9 cellular contexts compared by ENCODE assay signal in genomic region chr19:19372656-19373416, GRCh38. TPM values are rescaled to one million over a fixed set of nuclear protein-coding genes. Genes with fewer than 3 reads are reported as not detected.
A peak's percentile ranks its signal among the peaks of the same experiment; 100 is the strongest.
DNase-seq lines count a peak whose midpoint lies in the region; ATAC-seq and TF ChIP-seq lines count a peak whose summit lies in the region.
"Had no signal": no experiment of that assay in that cellular context is flagged by ENCODE, and none has a peak within 500 bp of the region (broad histone marks: within the 10 kb centered on the region; RNA-seq: fewer than 3 reads in every experiment).

No MANE protein-coding gene starts in this region.

- ATAC-seq in activated T-helper 17 cell treated with anti-CD3 and anti-CD28 coated beads, Interleukin-2, amount 50 U/mL, for 72 hours (replicated peaks): peak; percentile 100
- no peak for ATAC-seq in GM21717 (IDR thresholded peaks at IDR 0.05; ENCODE audit: unreplicated experiment)

- H3K4me1 ChIP-seq in HEK293 (ENCODE audit: control insufficient read depth, insufficient read depth, low read length): peaks cover 4% of the 10 kb centered on the region; the same call in 1 of the 2 replicates
- H3K4me1 ChIP-seq in right atrium auricular region: peaks cover 0 to 15% of the 10 kb centered on the region in 2 donors

- CTCF ChIA-PET in HEK293 (lab: Yijun Ruan, JAX): interaction anchor here (0.6 to 1.1 kb wide), 2 partner anchors 118 to 519 kb away, joined by 3 to 9 read pairs; no protein-coding TSS in a partner anchor

- peaks cover 4% of the 10 kb centered on the region for H3K4me1 Mint-ChIP-seq in activated T-helper 17 cell treated with anti-CD3 and anti-CD28 coated beads, Interleukin-2, amount 50 U/mL, for 72 hours

- no peaks in the 10 kb centered on the region for H3K9me3 Mint-ChIP-seq in activated T-helper 17 cell treated with anti-CD3 and anti-CD28 coated beads, Interleukin-2, amount 50 U/mL, for 72 hours

- H3K27me3 Mint-ChIP-seq in activated T-helper 17 cell treated with anti-CD3 and anti-CD28 coated beads, Interleukin-2, amount 50 U/mL, for 72 hours: no peaks in the 10 kb centered on the region

- H3K27ac ChIP-seq in HEK293 (ENCODE audit: extremely low read depth, low read depth, low read length): no peak overlapping the region
- peak overlapping the region; percentile 48 to 82 for H3K27ac ChIP-seq in right atrium auricular region
- H3K27ac ChIP-seq: cardiac muscle cell had no signal

- TF ChIP-seq CTCF in HEK293 (tag by site-specific recombination; IDR thresholded peaks at IDR 0.05): no peak
- no peak for TF ChIP-seq CTCF in right atrium auricular region (IDR thresholded peaks at IDR 0.05)

- DNase-seq in SIG-M5 treated with dmso at 0.1 percent for 504 hours (lab: John Stamatoyannopoulos, UW; ENCODE audit: unreplicated experiment) (peak; percentile 87), SIG-M5 (lab: John Stamatoyannopoulos, UW) (no peak), NCI-H226 (peak; percentile 22), right atrium auricular region (ENCODE audit: low spot score) (peak; percentile 73)
- DNase-seq in stimulated activated naive CD4-positive, alpha-beta T cell treated with Interleukin-2 at 50 U/mL for 16 hours (lab: John Stamatoyannopoulos, UW): peak; percentile 22

- no peak overlapping the region for H3K4me3 ChIP-seq in HEK293 (ENCODE audit: low read depth, low read length)
- H3K4me3 ChIP-seq in right atrium auricular region: no peak overlapping the region
- H3K4me3 ChIP-seq: cardiac muscle cell had no signal

- H3K27me3 ChIP-seq in right atrium auricular region: no peaks in the 10 kb centered on the region
- H3K27me3 ChIP-seq: cardiac muscle cell had no signal

- peak overlapping the region; percentile 78 for H3K4me3 Mint-ChIP-seq in activated T-helper 17 cell treated with anti-CD3 and anti-CD28 coated beads, Interleukin-2, amount 50 U/mL, for 72 hours

- H3K9me3 ChIP-seq in HEK293 (ENCODE audit: control insufficient read depth, insufficient read depth, low read depth, low read length): no peaks in the 10 kb centered on the region
- H3K9me3 ChIP-seq in right atrium auricular region: no peaks in the 10 kb centered on the region

- H3K27ac Mint-ChIP-seq in activated T-helper 17 cell treated with anti-CD3 and anti-CD28 coated beads, Interleukin-2, amount 50 U/mL, for 72 hours: peak overlapping the region; percentile 91

- POLR2A ChIA-PET in HEK293 (lab: Yijun Ruan, JAX): interaction anchor here (0.7 kb wide), 1 partner anchor 8 kb away, joined by 3 read pairs; no protein-coding TSS in a partner anchor

- H3K36me3 Mint-ChIP-seq in activated T-helper 17 cell treated with anti-CD3 and anti-CD28 coated beads, Interleukin-2, amount 50 U/mL, for 72 hours (ENCODE audit: low read depth): no peaks in the 10 kb centered on the region

- no peaks in the 10 kb centered on the region for H3K36me3 ChIP-seq in HEK293 (ENCODE audit: control insufficient read depth in 2 of 2, insufficient read depth in 1 of 2, low read length in 2 of 2)
- no peaks in the 10 kb centered on the region for H3K36me3 ChIP-seq in right atrium auricular region
- H3K36me3 ChIP-seq: cardiac muscle cell had no signal

TF ChIP-seq in HEK293, 187 proteins besides CTCF, POLR2A, EP300 and RAD21:
- TF ChIP-seq ZNF660 (tag by site-specific recombination; IDR thresholded peaks at IDR 0.05) (no peak), PRDM4 (tag by site-specific recombination; IDR thresholded peaks at IDR 0.05) (peak; percentile 14; the same call in 1 of the 2 replicates), AEBP2 (tag by site-specific recombination; IDR thresholded peaks at IDR 0.05; ENCODE audit: borderline replicate concordance) (no peak), KLF16 (tag by site-specific recombination; IDR thresholded peaks at IDR 0.05) (no peak)
TF ChIP-seq in HEK293: peak in this region for 1.

RNA-seq across cellular contexts. Expression of gene GATAD2A, which starts 32.6 kb away (rescaled TPM):
- total RNA-seq in activated T-helper 17 cell treated with anti-CD3 and anti-CD28 coated beads, Interleukin-2, amount 50 U/mL, for 72 hours: 100 to 1,000 TPM in 1 of 2 donors, 10 to 100 TPM in 1; 88.0 to 160 TPM
- 10 to 100 TPM; 27.7 to 32.9 TPM for total RNA-seq in right atrium auricular region

RNA-seq across cellular contexts. Expression of gene MAU2, which starts 52.2 kb away (rescaled TPM):
- total RNA-seq in activated T-helper 17 cell treated with anti-CD3 and anti-CD28 coated beads, Interleukin-2, amount 50 U/mL, for 72 hours: 10 to 100 TPM; 58.8 to 67.9 TPM
- 10 to 100 TPM; 22.1 to 31.3 TPM for total RNA-seq in right atrium auricular region

RNA-seq across cellular contexts. Expression of gene SUGP1, which starts 52.5 kb away (rescaled TPM):
- 10 to 100 TPM; 50.2 to 51.1 TPM for total RNA-seq in activated T-helper 17 cell treated with anti-CD3 and anti-CD28 coated beads, Interleukin-2, amount 50 U/mL, for 72 hours
- 10 to 100 TPM; 33.7 to 36.6 TPM for total RNA-seq in right atrium auricular region
